In genomic region chrX:51456814-51457213, GRCh38 we compare ENCODE assay signal across 1 cellular context.
TF ChIP-seq lines count a peak whose summit lies in the region.

No MANE protein-coding gene starts in this region.

TF ChIP-seq in GM23338, 12 proteins besides CTCF, POLR2A, EP300 and RAD21 (continued from another document):
- TF ChIP-seq REST (IDR thresholded peaks at IDR 0.05; ENCODE audit: unreplicated experiment) (no peak), ZNF462 (CRISPR knock-in tag; IDR thresholded peaks at IDR 0.05) (no peak), CREB1 (CRISPR knock-in tag; IDR thresholded peaks at IDR 0.05; ENCODE audit: low read depth) (no peak), ZNF331 (CRISPR knock-in tag; IDR thresholded peaks at IDR 0.05; ENCODE audit: low read depth) (no peak), NANOG (IDR thresholded peaks at IDR 0.05; ENCODE audit: borderline replicate concordance) (no peak)
